ENCODE assay signal across 19 cellular contexts in genomic region chr22:46374663-46375474, GRCh38. TPM values are rescaled to one million over a fixed set of nuclear protein-coding genes. Genes with fewer than 3 reads are reported as not detected.
DNase-seq lines count a peak whose midpoint lies in the region; ATAC-seq, FAIRE-seq and TF ChIP-seq lines count a peak whose summit lies in the region.
"Had no signal": no experiment of that assay in that cellular context is flagged by ENCODE, and none has a peak within 500 bp of the region (broad histone marks: within the 10 kb centered on the region; RNA-seq: fewer than 3 reads in every experiment).

No MANE protein-coding gene starts in this region.

- H3K4me3 ChIP-seq in bronchial epithelial cell (ENCODE audit: low read depth, low read length), result no peak overlapping the region
- H3K4me3 ChIP-seq in mucosa of descending colon, result no peak overlapping the region
- H3K4me3 ChIP-seq: SK-N-MC had no signal

- intact Hi-C loops in Calu3 (cut with micrococcal nuclease; ENCODE audit: unreplicated experiment) (no loop called here), mucosa of descending colon (cut with DNase I, micrococcal nuclease) (no loop called here)

- no peak for FAIRE-seq in bronchial epithelial cell (lab: Jason Lieb, UNC)
- FAIRE-seq: endothelial cell of umbilical vein, H54, islet of Langerhans had no signal

- peaks cover 8% of the 10 kb centered on the region for H3K9me3 ChIP-seq in mucosa of descending colon

- CTCF ChIA-PET in Calu3 (lab: Charles Lee), result no interaction called here

- no peaks in the 10 kb centered on the region for H3K27me3 ChIP-seq in bronchial epithelial cell (ENCODE audit: control insufficient read depth, insufficient read depth, low read length)

- BruUV-seq in Calu3 (replicated peaks; lab: Mats Ljungman, UMichigan), result no TSS peak

- TF ChIP-seq CTCF in Calu3 (IDR thresholded peaks at IDR 0.05; ENCODE audit: unreplicated experiment) (no peak), bronchial epithelial cell (IDR thresholded peaks at IDR 0.05; ENCODE audit: insufficient read depth, low read length, severe bottlenecking) (no peak), mucosa of descending colon (IDR thresholded peaks at IDR 0.05) (no peak), type B pancreatic cell (conservative IDR thresholded peaks at IDR 0.05) (no peak)

- H3K27me3 Mint-ChIP-seq in Calu3 (ENCODE audit: unreplicated experiment) (no peaks in the 10 kb centered on the region), type B pancreatic cell (peaks cover 2% of the 10 kb centered on the region)

- H3K4me3 Mint-ChIP-seq in Calu3 (ENCODE audit: low read depth, unreplicated experiment) (no peak overlapping the region), type B pancreatic cell (no peak overlapping the region)
- H3K4me3 Mint-ChIP-seq: activated CD4-positive, alpha-beta memory T cell treated with anti-CD3 and anti-CD28 coated beads for 36 hours; activated naive CD8-positive, alpha-beta T cell treated with anti-CD3 and anti-CD28 coated beads, Interleukin-2, amount 50 U/mL, for 24 hours had no signal

- H3K36me3 ChIP-seq in bronchial epithelial cell (ENCODE audit: control insufficient read depth, insufficient read depth, low read length), result peaks cover 50% of the 10 kb centered on the region
- no peaks in the 10 kb centered on the region for H3K36me3 ChIP-seq in mucosa of descending colon (ENCODE audit: low read depth)

- H3K9me3 Mint-ChIP-seq in Calu3 (ENCODE audit: low read depth, unreplicated experiment) (peaks cover 8% of the 10 kb centered on the region), type B pancreatic cell (peaks cover 5% of the 10 kb centered on the region)

- H3K36me3 Mint-ChIP-seq in Calu3 (ENCODE audit: insufficient read depth, unreplicated experiment) (peaks cover 52% of the 10 kb centered on the region), type B pancreatic cell (peaks cover 6% of the 10 kb centered on the region)
- H3K36me3 Mint-ChIP-seq: activated CD4-positive, alpha-beta memory T cell treated with anti-CD3 and anti-CD28 coated beads for 36 hours had no signal

- DNase-seq in Calu3 (no peak), bronchial epithelial cell (ENCODE audit: low read depth) (peak; percentile 70), mucosa of descending colon (peak; percentile 83 to 88 (median 87)), type B pancreatic cell (ENCODE audit: extremely low spot score, unreplicated experiment) (no peak), AG20443 (ENCODE audit: low spot score) (no peak), cortex of kidney (lab: John Stamatoyannopoulos, UW) (no peak)
- no peak for DNase-seq in stimulated activated naive CD8-positive, alpha-beta T cell treated with anti-CD3 and anti-CD28 coated beads, Interleukin-15, Interleukin-2, amounts not matched to agents 100 U/mL and 50 U/mL, for 24 hours
- DNase-seq: activated CD4-positive, alpha-beta memory T cell treated with anti-CD3 and anti-CD28 coated beads for 36 hours; activated naive CD8-positive, alpha-beta T cell treated with anti-CD3 and anti-CD28 coated beads, Interleukin-2, amount 50 U/mL, for 24 hours; activated T-cell treated with anti-CD3 and anti-CD28 coated beads, Interleukin-2, amount 50 U/mL, for 48 hours; C1 segment of cervical spinal cord; midbrain; MM.1S; NCI-H524 treated with DMSO at 0.1 percent for 48 hours; stimulated activated CD4-positive, alpha-beta T cell treated with anti-CD3 and anti-CD28 coated beads, Interleukin-12 subunit alpha, Interleukin-12 subunit beta, amount 100 ng/mL, for 4 hours had no signal

- peaks cover 44% of the 10 kb centered on the region for H3K4me1 ChIP-seq in mucosa of descending colon (ENCODE audit: low read depth)

- H3K4me1 Mint-ChIP-seq in Calu3 (ENCODE audit: low read depth, unreplicated experiment), result peaks cover 85% of the 10 kb centered on the region
- H3K4me1 Mint-ChIP-seq in type B pancreatic cell (ENCODE audit: unreplicated experiment), result peaks cover 25% of the 10 kb centered on the region

- ATAC-seq in mucosa of descending colon, result peak; percentile 78
- ATAC-seq in stimulated activated naive CD8-positive, alpha-beta T cell treated with anti-CD3 and anti-CD28 coated beads, Interleukin-15, Interleukin-2, amounts not matched to agents 100 U/mL and 50 U/mL, for 24 hours, result no peak

- peak overlapping the region; percentile 5 for H3K27ac Mint-ChIP-seq in Calu3 (ENCODE audit: unreplicated experiment)
- peak overlapping the region; percentile 0 for H3K27ac Mint-ChIP-seq in type B pancreatic cell
- H3K27ac Mint-ChIP-seq: activated CD4-positive, alpha-beta memory T cell treated with anti-CD3 and anti-CD28 coated beads for 36 hours; activated naive CD8-positive, alpha-beta T cell treated with anti-CD3 and anti-CD28 coated beads, Interleukin-2, amount 50 U/mL, for 24 hours had no signal

RNA-seq across cellular contexts. Expression of gene TRMU, which starts 39.4 kb away (rescaled TPM):
- total RNA-seq in Calu3 (2022) (74.8 and 79.6 TPM in 2 replicates), bronchial epithelial cell (32.3 and 38.7 TPM in 2 replicates), mucosa of descending colon (10 to 100 TPM; 40.5 to 41.5 (median 41.2) TPM), type B pancreatic cell (ENCODE audit: low replicate concordance) (46.6 and 68.4 TPM in 2 replicates)

Comparison
In these comparisons a context has a peak if more than half of its experiments do, and no peak if none do; other contexts are left out.
1. DNase-seq: peak in bronchial epithelial cell (single experiment) and mucosa of descending colon (3 of 3); none in Calu3 (single experiment), type B pancreatic cell (single experiment), AG20443 (single experiment), cortex of kidney (single experiment) and stimulated activated naive CD8-positive, alpha-beta T cell treated with anti-CD3 and anti-CD28 coated beads, Interleukin-15, Interleukin-2, amounts not matched to agents 100 U/mL and 50 U/mL, for 24 hours (single experiment).